In genomic region chr19:41935781-41936415, GRCh38 we compare ENCODE assay signal across 2 cellular contexts.
TF ChIP-seq lines count a peak whose summit lies in the region.

No MANE protein-coding gene starts in this region.

TF ChIP-seq in HEK293, 187 proteins besides CTCF, POLR2A, EP300 and RAD21:
- TF ChIP-seq GLI2 (tag by site-specific recombination; IDR thresholded peaks at IDR 0.05; ENCODE audit: borderline replicate concordance, low read depth) (no peak), ZNF645 (tag by site-specific recombination; IDR thresholded peaks at IDR 0.05) (no peak), EGR2 (tag by site-specific recombination; IDR thresholded peaks at IDR 0.05; ENCODE audit: low read depth) (peak; percentile 90), KLF1 (tag by site-specific recombination; IDR thresholded peaks at IDR 0.05) (peak; percentile 91), ZNF624 (tag by site-specific recombination; IDR thresholded peaks at IDR 0.05) (no peak), GLI4 (tag by site-specific recombination; IDR thresholded peaks at IDR 0.05) (no peak), ZFHX2 (tag by site-specific recombination; conservative IDR thresholded peaks at IDR 0.05) (peak; percentile 88), KLF17 (tag by site-specific recombination; IDR thresholded peaks at IDR 0.05) (peak; percentile 56), SCRT1 (tag by site-specific recombination; IDR thresholded peaks at IDR 0.05; ENCODE audit: borderline replicate concordance) (peak; percentile 29; the same call in 1 of the 2 replicates), SP3 (tag by site-specific recombination; IDR thresholded peaks at IDR 0.05) (0 out of 2 replicates have a peak, but pooled peaks have one; percentile 21), ZNF707 (tag by site-specific recombination; IDR thresholded peaks at IDR 0.05) (no peak), ZNF596 (tag by site-specific recombination; IDR thresholded peaks at IDR 0.05) (no peak), SCRT2 (tag by site-specific recombination; IDR thresholded peaks at IDR 0.05) (peak; percentile 91), ZIC2 (tag by site-specific recombination; IDR thresholded peaks at IDR 0.05) (no peak), ZBTB10 (tag by site-specific recombination; IDR thresholded peaks at IDR 0.05) (0 out of 2 replicates have a peak, but pooled peaks have one; percentile 55), GLIS2 (tag by site-specific recombination; IDR thresholded peaks at IDR 0.05) (peak; percentile 20; the same call in 1 of the 2 replicates), SP7 (tag by site-specific recombination; IDR thresholded peaks at IDR 0.05) (peak; percentile 71), KLF16 (tag by site-specific recombination; IDR thresholded peaks at IDR 0.05) (0 out of 2 replicates have a peak, but pooled peaks have one; percentile 12), ZNF19 (tag by site-specific recombination; IDR thresholded peaks at IDR 0.05; ENCODE audit: low read depth) (no peak), KLF8 (tag by site-specific recombination; IDR thresholded peaks at IDR 0.05) (0 out of 2 replicates have a peak, but pooled peaks have one; percentile 11), IKZF3 (tag by site-specific recombination; IDR thresholded peaks at IDR 0.05) (no peak), GLIS1 (tag by site-specific recombination; IDR thresholded peaks at IDR 0.05) (peak; percentile 73), ZNF121 (tag by site-specific recombination; IDR thresholded peaks at IDR 0.05) (no peak), SETDB1 (IDR thresholded peaks at IDR 0.05; ENCODE audit: insufficient read length, low read length) (no peak), SP2 (tag by site-specific recombination; IDR thresholded peaks at IDR 0.05) (peak; percentile 30; the same call in 1 of the 2 replicates)
- TF ChIP-seq, protein P1, sequence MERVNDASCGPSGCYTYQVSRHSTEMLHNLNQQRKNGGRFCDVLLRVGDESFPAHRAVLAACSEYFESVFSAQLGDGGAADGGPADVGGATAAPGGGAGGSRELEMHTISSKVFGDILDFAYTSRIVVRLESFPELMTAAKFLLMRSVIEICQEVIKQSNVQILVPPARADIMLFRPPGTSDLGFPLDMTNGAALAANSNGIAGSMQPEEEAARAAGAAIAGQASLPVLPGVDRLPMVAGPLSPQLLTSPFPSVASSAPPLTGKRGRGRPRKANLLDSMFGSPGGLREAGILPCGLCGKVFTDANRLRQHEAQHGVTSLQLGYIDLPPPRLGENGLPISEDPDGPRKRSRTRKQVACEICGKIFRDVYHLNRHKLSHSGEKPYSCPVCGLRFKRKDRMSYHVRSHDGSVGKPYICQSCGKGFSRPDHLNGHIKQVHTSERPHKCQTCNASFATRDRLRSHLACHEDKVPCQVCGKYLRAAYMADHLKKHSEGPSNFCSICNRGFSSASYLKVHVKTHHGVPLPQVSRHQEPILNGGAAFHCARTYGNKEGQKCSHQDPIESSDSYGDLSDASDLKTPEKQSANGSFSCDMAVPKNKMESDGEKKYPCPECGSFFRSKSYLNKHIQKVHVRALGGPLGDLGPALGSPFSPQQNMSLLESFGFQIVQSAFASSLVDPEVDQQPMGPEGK (tag by site-specific recombination; IDR thresholded peaks at IDR 0.05), result peak; percentile 52; the same call in 1 of the 2 replicates

TF ChIP-seq in H1, 55 proteins besides CTCF, POLR2A, EP300 and RAD21:
- TF ChIP-seq SP1 (IDR thresholded peaks at IDR 0.05; ENCODE audit: low read depth, low read length) (no peak), MAFK (IDR thresholded peaks at IDR 0.05; ENCODE audit: low read depth, low read length) (no peak), GTF2F1 (IDR thresholded peaks at IDR 0.05; ENCODE audit: borderline replicate concordance, low read depth, low read length) (no peak), HDAC6 (IDR thresholded peaks at IDR 0.05; ENCODE audit: low read depth, low read length) (no peak), HDAC2 (IDR thresholded peaks at IDR 0.05; ENCODE audit: borderline replicate concordance in 1 of 2, low read depth in 2 of 2, low read length in 2 of 2) (no peak), NRF1 (IDR thresholded peaks at IDR 0.05; ENCODE audit: low read depth, low read length) (no peak), SUZ12 (IDR thresholded peaks at IDR 0.05; ENCODE audit: low read length) (no peak; the same call in 1 of the 2 replicates), KDM5A (IDR thresholded peaks at IDR 0.05; ENCODE audit: low read length) (no peak), BACH1 (IDR thresholded peaks at IDR 0.05; ENCODE audit: low read length) (no peak), KDM4A (IDR thresholded peaks at IDR 0.05; ENCODE audit: low read depth, low read length, severe bottlenecking) (no peak), SP2 (IDR thresholded peaks at IDR 0.05; ENCODE audit: low read length) (no peak), CHD2 (IDR thresholded peaks at IDR 0.05; ENCODE audit: low read length) (no peak), TCF12 (IDR thresholded peaks at IDR 0.05; ENCODE audit: low read depth, low read length) (no peak), TBP (IDR thresholded peaks at IDR 0.05; ENCODE audit: low read depth, low read length) (no peak), PHF8 (conservative IDR thresholded peaks at IDR 0.05; ENCODE audit: low read depth, low read length) (no peak), JUN (IDR thresholded peaks at IDR 0.05; ENCODE audit: low read depth, low read length) (no peak), EZH2 (IDR thresholded peaks at IDR 0.05; ENCODE audit: low read depth, low read length, severe bottlenecking) (no peak), RXRA (IDR thresholded peaks at IDR 0.05; ENCODE audit: insufficient read depth, low read depth, low read length) (no peak)
- TF ChIP-seq, protein P2, sequence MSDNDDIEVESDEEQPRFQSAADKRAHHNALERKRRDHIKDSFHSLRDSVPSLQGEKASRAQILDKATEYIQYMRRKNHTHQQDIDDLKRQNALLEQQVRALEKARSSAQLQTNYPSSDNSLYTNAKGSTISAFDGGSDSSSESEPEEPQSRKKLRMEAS (IDR thresholded peaks at IDR 0.05), result no peak
